In the genomic region with DNA sequence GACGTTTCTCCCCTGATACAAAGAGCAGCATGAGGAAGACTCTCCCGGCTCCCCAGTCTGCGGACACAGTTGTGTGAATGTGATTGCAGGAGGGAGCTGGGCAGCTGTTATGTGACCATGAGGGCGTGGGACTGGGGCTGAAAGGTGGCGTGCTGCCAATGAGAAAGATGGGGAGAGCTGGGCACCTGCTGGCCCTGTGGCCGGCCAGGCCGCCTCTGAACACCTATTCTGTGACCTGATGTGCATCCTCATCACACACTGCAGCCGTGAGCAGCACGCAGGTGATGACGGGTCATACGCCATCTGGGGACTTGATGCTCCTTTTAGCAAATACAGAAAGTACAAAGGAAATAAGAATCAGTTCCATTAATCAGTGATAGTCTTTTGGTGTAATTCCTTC, we compare ENCODE assay signal across 31 cellular contexts.
"Had no signal": no experiment of that assay in that cellular context is flagged by ENCODE, and none has a peak within 500 bp of the region (broad histone marks: within the 10 kb centered on the region; RNA-seq: fewer than 3 reads in every experiment).

No MANE protein-coding gene starts in this region.

- H3K9me3 Mint-ChIP-seq: activated naive CD4-positive, alpha-beta T cell treated with anti-CD3 and anti-CD28 coated beads, Interleukin-2, amount 50 U/mL, for 72 hours; activated T-cell treated with anti-CD3 and anti-CD28 coated beads, Interleukin-2, amount 50 U/mL, for 72 hours; dendritic cell treated with granulocyte-macrophage colony-stimulating factor and Interleukin-4, amounts not matched to agents 40 ng/mL and 50 ng/mL, for 4 days; WTC11 had no signal

- H3K4me3 Mint-ChIP-seq: activated CD4-positive, alpha-beta memory T cell treated with anti-CD3 and anti-CD28 coated beads, Interleukin-2, amount 10 ng/mL, durations not matched to agents 7 days and 5 days; activated CD4-positive, alpha-beta T cell treated with anti-CD3 and anti-CD28 coated beads, Interleukin-2, amount 10 ng/mL, durations not matched to agents 7 days and 5 days; activated naive CD4-positive, alpha-beta T cell treated with anti-CD3 and anti-CD28 coated beads, Interleukin-2, amount 10 ng/mL, durations not matched to agents 7 days and 5 days; activated naive CD8-positive, alpha-beta T cell treated with anti-CD3 and anti-CD28 coated beads, Interleukin-2, amount 10 ng/mL, durations not matched to agents 7 days and 5 days; activated T-cell treated with anti-CD3 and anti-CD28 coated beads, Interleukin-2, amount 50 U/mL, for 24 hours; activated T-cell treated with anti-CD3 and anti-CD28 coated beads, Interleukin-2, amount 50 U/mL, for 72 hours; brain; dendritic cell treated with granulocyte-macrophage colony-stimulating factor and Interleukin-4, amounts not matched to agents 40 ng/mL and 50 ng/mL, for 4 days; WTC11 had no signal

- H3K4me1 ChIP-seq: ascending aorta, breast epithelium, esophagus muscularis mucosa, foreskin keratinocyte, gastrocnemius medialis had no signal

- DNase-seq: activated CD4-positive, alpha-beta memory T cell treated with anti-CD3 and anti-CD28 coated beads, Interleukin-2, amount 10 ng/mL, durations not matched to agents 7 days and 5 days; activated CD4-positive, alpha-beta T cell treated with anti-CD3 and anti-CD28 coated beads for 1 hour; activated CD4-positive, alpha-beta T cell treated with anti-CD3 and anti-CD28 coated beads for 4 hours; activated CD4-positive, alpha-beta T cell treated with anti-CD3 and anti-CD28 coated beads, Interleukin-2, amount 10 ng/mL, durations not matched to agents 7 days and 5 days; activated CD4-positive, alpha-beta T cell treated with anti-CD3 and anti-CD28 coated beads, Interleukin-2, amount 50 U/mL, for 4 hours; activated CD8-positive, alpha-beta memory T cell treated with anti-CD3 and anti-CD28 coated beads, Interleukin-2, amount 50 U/mL, for 48 hours; activated gamma-delta T cell; activated naive CD4-positive, alpha-beta T cell; activated naive CD4-positive, alpha-beta T cell treated with anti-CD3 and anti-CD28 coated beads, Interleukin-2, amount 10 ng/mL, durations not matched to agents 7 days and 5 days; activated naive CD8-positive, alpha-beta T cell treated with anti-CD3 and anti-CD28 coated beads, Interleukin-2, amount 10 ng/mL, durations not matched to agents 7 days and 5 days; activated T-cell treated with anti-CD3 and anti-CD28 coated beads for 4 hours; activated T-cell treated with anti-CD3 and anti-CD28 coated beads, Interleukin-2, amount 50 U/mL, for 24 hours; activated T-cell treated with anti-CD3 and anti-CD28 coated beads, Interleukin-2, amount 50 U/mL, for 72 hours; central memory CD4-positive, alpha-beta T cell; effector memory CD4-positive, alpha-beta T cell; erythroblast; foreskin keratinocyte; gastrocnemius medialis; glutamatergic neuron; T-helper 2 cell had no signal

- H3K27ac Mint-ChIP-seq: activated CD4-positive, alpha-beta memory T cell treated with anti-CD3 and anti-CD28 coated beads, Interleukin-2, amount 10 ng/mL, durations not matched to agents 7 days and 5 days; activated CD4-positive, alpha-beta T cell treated with anti-CD3 and anti-CD28 coated beads, Interleukin-2, amount 10 ng/mL, durations not matched to agents 7 days and 5 days; activated naive CD4-positive, alpha-beta T cell treated with anti-CD3 and anti-CD28 coated beads, Interleukin-2, amount 10 ng/mL, durations not matched to agents 7 days and 5 days; activated naive CD4-positive, alpha-beta T cell treated with anti-CD3 and anti-CD28 coated beads, Interleukin-2, amount 50 U/mL, for 72 hours; activated naive CD8-positive, alpha-beta T cell treated with anti-CD3 and anti-CD28 coated beads, Interleukin-2, amount 10 ng/mL, durations not matched to agents 7 days and 5 days; activated T-cell treated with anti-CD3 and anti-CD28 coated beads, Interleukin-2, amount 50 U/mL, for 24 hours; activated T-cell treated with anti-CD3 and anti-CD28 coated beads, Interleukin-2, amount 50 U/mL, for 72 hours; brain; dendritic cell treated with granulocyte-macrophage colony-stimulating factor and Interleukin-4, amounts not matched to agents 40 ng/mL and 50 ng/mL, for 4 days had no signal

- H3K4me1 Mint-ChIP-seq: activated CD4-positive, alpha-beta memory T cell treated with anti-CD3 and anti-CD28 coated beads, Interleukin-2, amount 10 ng/mL, durations not matched to agents 7 days and 5 days; activated CD4-positive, alpha-beta T cell treated with anti-CD3 and anti-CD28 coated beads, Interleukin-2, amount 10 ng/mL, durations not matched to agents 7 days and 5 days; activated naive CD4-positive, alpha-beta T cell treated with anti-CD3 and anti-CD28 coated beads, Interleukin-2, amount 10 ng/mL, durations not matched to agents 7 days and 5 days; activated naive CD8-positive, alpha-beta T cell treated with anti-CD3 and anti-CD28 coated beads, Interleukin-2, amount 10 ng/mL, durations not matched to agents 7 days and 5 days; brain had no signal

- H3K27me3 ChIP-seq: ascending aorta, breast epithelium, cardiac muscle cell, dorsolateral prefrontal cortex, esophagus muscularis mucosa, foreskin keratinocyte, gastrocnemius medialis had no signal

- H3K36me3 ChIP-seq: ascending aorta, breast epithelium, cardiac muscle cell, gastrocnemius medialis had no signal

- H3K36me3 Mint-ChIP-seq: brain, WTC11 had no signal

- H3K27me3 Mint-ChIP-seq: activated CD4-positive, alpha-beta memory T cell treated with anti-CD3 and anti-CD28 coated beads, Interleukin-2, amount 10 ng/mL, durations not matched to agents 7 days and 5 days; activated CD4-positive, alpha-beta T cell treated with anti-CD3 and anti-CD28 coated beads, Interleukin-2, amount 10 ng/mL, durations not matched to agents 7 days and 5 days; activated naive CD4-positive, alpha-beta T cell treated with anti-CD3 and anti-CD28 coated beads, Interleukin-2, amount 10 ng/mL, durations not matched to agents 7 days and 5 days; activated naive CD8-positive, alpha-beta T cell treated with anti-CD3 and anti-CD28 coated beads, Interleukin-2, amount 10 ng/mL, durations not matched to agents 7 days and 5 days; activated T-cell treated with anti-CD3 and anti-CD28 coated beads, Interleukin-2, amount 50 U/mL, for 24 hours; dendritic cell treated with granulocyte-macrophage colony-stimulating factor and Interleukin-4, amounts not matched to agents 40 ng/mL and 50 ng/mL, for 4 days had no signal

- H3K9me3 ChIP-seq: ascending aorta, breast epithelium, esophagus muscularis mucosa, gastrocnemius medialis had no signal

- H3K27ac ChIP-seq: ascending aorta, breast epithelium, cardiac muscle cell, coronary artery, dorsolateral prefrontal cortex, esophagus muscularis mucosa, foreskin keratinocyte, gastrocnemius medialis, VCaP had no signal

- H3K4me3 ChIP-seq: ascending aorta, breast epithelium, cardiac muscle cell, coronary artery, dorsolateral prefrontal cortex, esophagus muscularis mucosa, gastrocnemius medialis had no signal

- ATAC-seq: activated naive CD4-positive, alpha-beta T cell treated with anti-CD3 and anti-CD28 coated beads, Interleukin-2, amount 50 U/mL, for 72 hours; activated T-cell treated with anti-CD3 and anti-CD28 coated beads, Interleukin-2, amount 50 U/mL, for 72 hours; foreskin keratinocyte; gastrocnemius medialis; WTC11 had no signal
